Comparison of ENCODE assay signal across 1 cellular context in genomic region chr2:107001964-107002696, GRCh38.
TF ChIP-seq lines count a peak whose summit lies in the region.

No MANE protein-coding gene starts in this region.

TF ChIP-seq in A549, 52 proteins besides CTCF, POLR2A, EP300 and RAD21 (continued from another document):
- peak; percentile 83 for TF ChIP-seq FOSL2 (IDR thresholded peaks at IDR 0.05)
- TF ChIP-seq FOSL2 (CRISPR knock-in tag; IDR thresholded peaks at IDR 0.05): peak; percentile 94
- no peak for TF ChIP-seq RCOR1 (IDR thresholded peaks at IDR 0.05; ENCODE audit: low read depth, low read length)
TF ChIP-seq in A549: peak in this region for 12.
